ENCODE assay signal across 8 cellular contexts in genomic region chr9:96417610-96418073, GRCh38. TPM values are rescaled to one million over a fixed set of nuclear protein-coding genes. Genes with fewer than 3 reads are reported as not detected.
A peak's percentile ranks its signal among the peaks of the same experiment; 100 is the strongest.
DNase-seq lines count a peak whose midpoint lies in the region; TF ChIP-seq lines count a peak whose summit lies in the region.

No MANE protein-coding gene starts in this region.

- H3K4me1 ChIP-seq in mucosa of rectum (ENCODE audit: control insufficient read depth in 2 of 2, insufficient read depth in 2 of 2, low read length in 2 of 2) = peaks cover 20 to 36% of the 10 kb centered on the region in 2 donors
- no peaks in the 10 kb centered on the region for H3K4me1 ChIP-seq in urinary bladder (ENCODE audit: insufficient read depth)

- CTCF ChIA-PET in RWPE1 (lab: Yijun Ruan, JAX) = no interaction called here

- POLR2A ChIA-PET in RWPE1 (lab: Yijun Ruan, JAX; ENCODE audit: low non-redundant PET) = no interaction called here

- DNase-seq in NCI-H82 (lab: John Stamatoyannopoulos, UW) (peak; percentile 41), NCI-H82 treated with DMSO at 0.1 percent for 48 hours (lab: John Stamatoyannopoulos, UW; ENCODE audit: unreplicated experiment) (no peak), RWPE1 (ENCODE audit: low spot score) (no peak), NCI-H345 treated with DMSO at 0.1 percent for 48 hours (lab: John Stamatoyannopoulos, UW; ENCODE audit: unreplicated experiment) (no peak), NCI-H2029 treated with DMSO at 0.1 percent for 48 hours (lab: John Stamatoyannopoulos, UW) (no peak)

- no peaks in the 10 kb centered on the region for H3K27me3 Mint-ChIP-seq in dendritic cell treated with granulocyte-macrophage colony-stimulating factor and Interleukin-4, amounts not matched to agents 40 ng/mL and 50 ng/mL, for 4 days

- no peaks in the 10 kb centered on the region for H3K9me3 Mint-ChIP-seq in dendritic cell treated with granulocyte-macrophage colony-stimulating factor and Interleukin-4, amounts not matched to agents 40 ng/mL and 50 ng/mL, for 4 days

- no peak for TF ChIP-seq CTCF in RWPE1 (conservative IDR thresholded peaks at IDR 0.05; ENCODE audit: low read depth)

- peaks cover 6% of the 10 kb centered on the region for H3K36me3 Mint-ChIP-seq in dendritic cell treated with granulocyte-macrophage colony-stimulating factor and Interleukin-4, amounts not matched to agents 40 ng/mL and 50 ng/mL, for 4 days (ENCODE audit: low read depth)

- H3K9me3 ChIP-seq in mucosa of rectum (ENCODE audit: control insufficient read depth in 2 of 2, low read length in 2 of 2) = no peaks in the 10 kb centered on the region

- peaks cover 33% of the 10 kb centered on the region for H3K4me1 Mint-ChIP-seq in dendritic cell treated with granulocyte-macrophage colony-stimulating factor and Interleukin-4, amounts not matched to agents 40 ng/mL and 50 ng/mL, for 4 days (ENCODE audit: low read depth)

- H3K4me3 ChIP-seq in mucosa of rectum (ENCODE audit: low read length in 2 of 2) (peak overlapping the region; percentile 78 to 85), urinary bladder (ENCODE audit: low read depth, low read length) (peak overlapping the region; percentile 92)

- H3K9ac ChIP-seq in mucosa of rectum (ENCODE audit: low read depth in 1 of 2, low read length in 2 of 2) = peak overlapping the region; percentile 65 to 84

- H3K27me3 ChIP-seq in mucosa of rectum (ENCODE audit: control insufficient read depth in 2 of 2, insufficient read depth in 2 of 2, low read length in 2 of 2) = no peaks in the 10 kb centered on the region

- H3K36me3 ChIP-seq in mucosa of rectum (ENCODE audit: control insufficient read depth in 2 of 2, insufficient read depth in 2 of 2, low read length in 2 of 2) (no peaks in the 10 kb centered on the region), urinary bladder (ENCODE audit: insufficient read depth) (no peaks in the 10 kb centered on the region)

- peak overlapping the region; percentile 83 for H3K4me3 Mint-ChIP-seq in dendritic cell treated with granulocyte-macrophage colony-stimulating factor and Interleukin-4, amounts not matched to agents 40 ng/mL and 50 ng/mL, for 4 days

- H3K27ac ChIP-seq in RWPE1 (peak overlapping the region; percentile 98), mucosa of rectum (ENCODE audit: low read depth in 2 of 2, low read length in 2 of 2) (peak overlapping the region; percentile 99 to 100), urinary bladder (ENCODE audit: low read depth) (peak overlapping the region; percentile 89)

- H3K27ac Mint-ChIP-seq in dendritic cell treated with granulocyte-macrophage colony-stimulating factor and Interleukin-4, amounts not matched to agents 40 ng/mL and 50 ng/mL, for 4 days = peak overlapping the region; percentile 97

- intact Hi-C loops in dendritic cell treated with granulocyte-macrophage colony-stimulating factor and Interleukin-4, amounts not matched to agents 40 ng/mL and 50 ng/mL, for 4 days (cut with micrococcal nuclease) = loop anchor here (1.0 to 10.0 kb wide), 4 partner anchors 33 to 437 kb away; partner anchors contain the start of genes HABP4, PRXL2C, SLC35D2 and ZNF782

- under 1% methylated on average over 62 of the region's 65 CpGs for WGBS in urinary bladder

RNA-seq across cellular contexts. Expression of gene ZNF367, which starts 0.5 kb away (rescaled TPM):
- total RNA-seq in urinary bladder = 22.0 TPM
- 1.7 TPM for polyA plus RNA-seq in urinary bladder

RNA-seq across cellular contexts. Expression of gene HABP4, which starts 32.3 kb away (rescaled TPM):
- 6.6 TPM for total RNA-seq in urinary bladder
- 17.8 TPM for polyA plus RNA-seq in urinary bladder

RNA-seq across cellular contexts. Expression of gene SLC35D2, which starts 34.1 kb away (rescaled TPM):
- total RNA-seq in urinary bladder = 22.6 TPM
- 19.8 TPM for polyA plus RNA-seq in urinary bladder
